ENCODE assay signal across 8 cellular contexts in the genomic region with DNA sequence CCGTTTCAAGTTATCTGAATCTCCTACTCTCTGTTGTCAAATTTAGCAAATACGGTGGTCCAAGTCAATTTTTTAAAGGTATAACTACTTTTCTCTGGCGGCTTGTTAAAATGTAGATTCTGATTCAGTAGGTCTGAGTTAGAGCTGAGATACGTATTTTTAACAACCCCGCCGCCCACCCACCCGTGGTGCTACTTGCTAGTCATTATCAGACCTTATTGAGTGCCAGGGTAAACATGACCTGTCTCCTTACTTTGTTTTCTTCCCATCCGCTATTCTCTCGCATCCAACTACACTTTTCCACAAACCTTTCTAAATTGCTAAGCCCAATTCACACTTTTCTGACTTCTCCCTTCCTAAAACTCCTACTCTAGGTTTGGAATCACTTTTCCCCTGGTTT. TPM values are rescaled to one million over a fixed set of nuclear protein-coding genes. Genes with fewer than 3 reads are reported as not detected.
A peak's percentile ranks its signal among the peaks of the same experiment; 100 is the strongest.
DNase-seq lines count a peak whose midpoint lies in the region; ATAC-seq lines count a peak whose summit lies in the region.

No MANE protein-coding gene starts in this region.

- no peaks in the 10 kb centered on the region for H3K9me3 Mint-ChIP-seq in activated T-cell treated with anti-CD3 and anti-CD28 coated beads, Interleukin-2, amount 50 U/mL, for 72 hours

- peak overlapping the region; percentile 87 for H3K9ac ChIP-seq in iPS-18a (ENCODE audit: low read length)

- peak overlapping the region; percentile 83 to 86 for H3K4me3 Mint-ChIP-seq in activated T-cell treated with anti-CD3 and anti-CD28 coated beads, Interleukin-2, amount 50 U/mL, for 72 hours

- H3K4me3 ChIP-seq in iPS-18a (ENCODE audit: low read length) = peak overlapping the region; percentile 75

- H3K36me3 ChIP-seq in iPS-18a (ENCODE audit: control insufficient read depth, low read depth, low read length) = no peaks in the 10 kb centered on the region

- peak overlapping the region; percentile 74 for H3K27ac ChIP-seq in iPS-18a (ENCODE audit: low read length)

- ATAC-seq in activated T-cell treated with anti-CD3 and anti-CD28 coated beads, Interleukin-2, amount 50 U/mL, for 72 hours (replicated peaks in 1 of 2) = peak; percentile 13 to 30
- ATAC-seq in GM21576 (IDR thresholded peaks at IDR 0.05; ENCODE audit: unreplicated experiment) (no peak), GM19351 (IDR thresholded peaks at IDR 0.05; ENCODE audit: unreplicated experiment) (no peak), GM19397 (IDR thresholded peaks at IDR 0.05; ENCODE audit: unreplicated experiment) (no peak)

- peaks cover 4 to 12% of the 10 kb centered on the region in 2 donors for H3K36me3 Mint-ChIP-seq in activated T-cell treated with anti-CD3 and anti-CD28 coated beads, Interleukin-2, amount 50 U/mL, for 72 hours (ENCODE audit: insufficient read depth in 2 of 2)

- peaks cover 54% of the 10 kb centered on the region for H3K4me1 Mint-ChIP-seq in activated T-cell treated with anti-CD3 and anti-CD28 coated beads, Interleukin-2, amount 50 U/mL, for 72 hours (ENCODE audit: low read depth)

- H3K27ac Mint-ChIP-seq in activated T-cell treated with anti-CD3 and anti-CD28 coated beads, Interleukin-2, amount 50 U/mL, for 72 hours = peak overlapping the region; percentile 99

- no peaks in the 10 kb centered on the region for H3K27me3 Mint-ChIP-seq in activated T-cell treated with anti-CD3 and anti-CD28 coated beads, Interleukin-2, amount 50 U/mL, for 72 hours (ENCODE audit: low read depth)

- H3K9me3 ChIP-seq in iPS-18a (ENCODE audit: control insufficient read depth, low read depth, low read length) = no peaks in the 10 kb centered on the region

- no peaks in the 10 kb centered on the region for H3K27me3 ChIP-seq in iPS-18a (ENCODE audit: control insufficient read depth, insufficient read depth, low read length)

- peak; percentile 69 for DNase-seq in activated CD4-positive, alpha-beta T cell treated with anti-CD3 and anti-CD28 coated beads for 48 hours
- no peak for DNase-seq in activated CD4-positive, alpha-beta T cell treated with anti-CD3 and anti-CD28 coated beads for 4 hours
- peak; percentile 44 to 46 for DNase-seq in activated T-cell treated with anti-CD3 and anti-CD28 coated beads, Interleukin-2, amount 50 U/mL, for 72 hours
- peak; percentile 14 to 16 for DNase-seq in stimulated activated CD8-positive, alpha-beta memory T cell treated with anti-CD3 and anti-CD28 coated beads, Interleukin-2, amount 100 ng/mL, for 48 hours (ENCODE audit: low read depth in 2 of 2)

- peaks cover 8% of the 10 kb centered on the region for H3K4me1 ChIP-seq in iPS-18a (ENCODE audit: control insufficient read depth, low read depth, low read length)

RNA-seq across cellular contexts. Expression of a gene that starts 0.7 kb away (rescaled TPM):
- 10 to 100 TPM; 32.3 to 39.1 TPM for total RNA-seq in activated T-cell treated with anti-CD3 and anti-CD28 coated beads, Interleukin-2, amount 50 U/mL, for 72 hours

RNA-seq across cellular contexts. Expression of a gene that starts 8.5 kb away (rescaled TPM):
- total RNA-seq in activated T-cell treated with anti-CD3 and anti-CD28 coated beads, Interleukin-2, amount 50 U/mL, for 72 hours = 10 to 100 TPM; 10.0 to 11.6 TPM

RNA-seq across cellular contexts. Expression of a gene that starts 55.1 kb away (rescaled TPM):
- 10 to 100 TPM; 16.6 to 17.6 TPM for total RNA-seq in activated T-cell treated with anti-CD3 and anti-CD28 coated beads, Interleukin-2, amount 50 U/mL, for 72 hours

RNA-seq across cellular contexts. Expression of a gene that starts 57.7 kb away (rescaled TPM):
- not detected for total RNA-seq in activated T-cell treated with anti-CD3 and anti-CD28 coated beads, Interleukin-2, amount 50 U/mL, for 72 hours

Comparison
In these comparisons a context has a peak if more than half of its experiments do, and no peak if none do; other contexts are left out.
1. DNase-seq: peak in activated CD4-positive, alpha-beta T cell treated with anti-CD3 and anti-CD28 coated beads for 48 hours (single experiment), activated T-cell treated with anti-CD3 and anti-CD28 coated beads, Interleukin-2, amount 50 U/mL, for 72 hours (2 of 2) and stimulated activated CD8-positive, alpha-beta memory T cell treated with anti-CD3 and anti-CD28 coated beads, Interleukin-2, amount 100 ng/mL, for 48 hours (2 of 2); none in activated CD4-positive, alpha-beta T cell treated with anti-CD3 and anti-CD28 coated beads for 4 hours (0 of 2).
2. ATAC-seq: peak in activated T-cell treated with anti-CD3 and anti-CD28 coated beads, Interleukin-2, amount 50 U/mL, for 72 hours (2 of 2); none in GM21576 (single experiment), GM19351 (single experiment) and GM19397 (single experiment).